Comparison of ENCODE assay signal across 9 cellular contexts in genomic region chr10:8404721-8405120, GRCh38.
DNase-seq lines count a peak whose midpoint lies in the region; ATAC-seq, FAIRE-seq and TF ChIP-seq lines count a peak whose summit lies in the region.
"Had no signal": no experiment of that assay in that cellular context is flagged by ENCODE, and none has a peak within 500 bp of the region (broad histone marks: within the 10 kb centered on the region; RNA-seq: fewer than 3 reads in every experiment).

No MANE protein-coding gene starts in this region.

- intact Hi-C loops in GM12878 (cut with micrococcal nuclease; ENCODE audit: unreplicated experiment): no loop called here

- SMC1A ChIA-PET in GM12878 (lab: Charles Lee; ENCODE audit: uncharacterized antibody, unreplicated experiment): no interaction called here

- no peak for TF ChIP-seq RAD21 in GM12878 (IDR thresholded peaks at IDR 0.05; ENCODE audit: insufficient read depth, low read depth, low read length)

- H3K4me3 ChIP-seq in GM12864 (ENCODE audit: low read depth, low read length): no peak overlapping the region
- H3K4me3 ChIP-seq in GM12878: no peak overlapping the region
- H3K4me3 ChIP-seq in SJCRH30: no peak overlapping the region

- TF ChIP-seq CTCF in GM12864 (IDR thresholded peaks at IDR 0.05; ENCODE audit: low read depth, low read length, missing control alignments) (no peak), GM12878 (IDR thresholded peaks at IDR 0.05 in 2 of 3, conservative IDR thresholded peaks at IDR 0.05 in 1 of 3; ENCODE audit: control insufficient read depth in 2 of 3, extremely low read depth in 1 of 3, insufficient read depth in 1 of 3, low read depth in 3 of 3, low read length in 3 of 3) (no peak)

- H3K36me3 ChIP-seq in GM12878 (ENCODE audit: control insufficient read depth in 2 of 2, insufficient read depth in 2 of 2, low read length in 1 of 2) (no peaks in the 10 kb centered on the region), SJCRH30 (no peaks in the 10 kb centered on the region)

- no peak for TF ChIP-seq POLR2A in GM12878 (IDR thresholded peaks at IDR 0.05; ENCODE audit: low read depth, low read length)

- RAD21 ChIA-PET in GM12878 (lab: Charles Lee; ENCODE audit: unreplicated experiment): no interaction called here

- H3K9me3 ChIP-seq in GM12878 (replicated peaks; ENCODE audit: control insufficient read depth, insufficient read depth, low read length) (no peaks in the 10 kb centered on the region), SJCRH30 (replicated peaks) (no peaks in the 10 kb centered on the region)

- no peak overlapping the region for H2AFZ ChIP-seq in GM12878 (ENCODE audit: control insufficient read depth, low read depth, low read length)

- H4K20me1 ChIP-seq in GM12878 (ENCODE audit: control insufficient read depth, insufficient read depth): no peaks in the 10 kb centered on the region

- no peak overlapping the region for H3K9ac ChIP-seq in GM12878 (ENCODE audit: control insufficient read depth, insufficient read depth, low read length)

- no peak overlapping the region for H3K27ac ChIP-seq in GM12878 (ENCODE audit: control insufficient read depth, insufficient read depth)
- H3K27ac ChIP-seq in SJCRH30: no peak overlapping the region

- BruUV-seq in GM12878 (replicated peaks; lab: Mats Ljungman, UMichigan): no TSS peak

- POLR2A ChIA-PET in GM12878 (lab: Charles Lee): no interaction called here

- no peak for FAIRE-seq in GM12878 (lab: Jason Lieb, UNC)
- FAIRE-seq: TTC549 had no signal

- H3K27me3 ChIP-seq in GM12878 (replicated peaks in 1 of 2; ENCODE audit: control insufficient read depth in 2 of 2, insufficient read depth in 2 of 2, low read length in 1 of 2) (no peaks in the 10 kb centered on the region), SJCRH30 (no peaks in the 10 kb centered on the region)

- DNase-seq in GM12864 (ENCODE audit: low read depth) (peak; percentile 26), GM12878 (ENCODE audit: low read depth, low spot score) (peak; percentile 21), SJCRH30 (no peak), DMS 273 (lab: John Stamatoyannopoulos, UW; ENCODE audit: unreplicated experiment) (no peak), NCI-H345 (lab: John Stamatoyannopoulos, UW) (no peak), NCI-H1105 treated with DMSO at 0.1 percent for 48 hours (lab: John Stamatoyannopoulos, UW) (no peak)

- ATAC-seq in GM21515 (IDR thresholded peaks at IDR 0.05; ENCODE audit: unreplicated experiment) (peak; percentile 77), HG03575 (IDR thresholded peaks at IDR 0.05; ENCODE audit: extremely low read depth, insufficient number of reproducible peaks, low FRiP score, unreplicated experiment) (peak; percentile 71), GM12878 (peak; percentile 82)

- H3K4me1 ChIP-seq in GM12878 (ENCODE audit: control insufficient read depth, insufficient read depth, low read length): peaks cover 4% of the 10 kb centered on the region
- H3K4me1 ChIP-seq in SJCRH30: no peaks in the 10 kb centered on the region

- H3K4me2 ChIP-seq in GM12878 (ENCODE audit: control insufficient read depth, insufficient read depth): peak overlapping the region; percentile 27; the same call in 1 of the 2 replicates

- H3K79me2 ChIP-seq in GM12878 (ENCODE audit: control insufficient read depth, insufficient read depth, low read length): no peaks in the 10 kb centered on the region

- WGBS in GM12878 (ENCODE audit: insufficient coverage, insufficient replicate concordance, low lambda C conversion rate, missing lambda C conversion rate): 0% methylated on average over 1 of the region's 1 CpG

- no peak for TF ChIP-seq EP300 in GM12878 (IDR thresholded peaks at IDR 0.05; ENCODE audit: borderline replicate concordance in 1 of 2, control insufficient read depth in 1 of 2, low read depth in 2 of 2, low read length in 2 of 2)

- CTCF ChIA-PET in GM12878 (lab: Yijun Ruan, JAX): no interaction called here

- in situ Hi-C loops in GM12878 (cut with MboI): no loop called here

TF ChIP-seq in GM12878, 131 proteins besides CTCF, POLR2A, EP300 and RAD21:
- TF ChIP-seq CBFB (IDR thresholded peaks at IDR 0.05; ENCODE audit: low read depth) (0 out of 2 replicates have a peak, but pooled peaks have one; percentile 50), CHD1 (IDR thresholded peaks at IDR 0.05; ENCODE audit: low read depth, low read length) (no peak), NFYA (IDR thresholded peaks at IDR 0.05; ENCODE audit: borderline replicate concordance, low read depth, low read length) (no peak), HCFC1 (IDR thresholded peaks at IDR 0.05; ENCODE audit: low read length) (no peak), ZSCAN29 (IDR thresholded peaks at IDR 0.05) (no peak), RB1 (IDR thresholded peaks at IDR 0.05; ENCODE audit: borderline replicate concordance) (no peak), ZBTB40 (IDR thresholded peaks at IDR 0.05; ENCODE audit: borderline replicate concordance) (0 out of 2 replicates have a peak, but pooled peaks have one; percentile 29), RBBP5 (conservative IDR thresholded peaks at IDR 0.05) (no peak), FOXM1 (IDR thresholded peaks at IDR 0.05; ENCODE audit: low read depth, low read length) (0 out of 2 replicates have a peak, but pooled peaks have one; percentile 27), NFIC (IDR thresholded peaks at IDR 0.05; ENCODE audit: low read depth, low read length) (peak; percentile 55; the same call in 1 of the 2 replicates), TARDBP (IDR thresholded peaks at IDR 0.05; ENCODE audit: borderline replicate concordance) (no peak), IKZF2 (IDR thresholded peaks at IDR 0.05) (peak in 1 of 2 experiments; percentile 57; a peak in 2 of 4 replicates), JUND (IDR thresholded peaks at IDR 0.05; ENCODE audit: low read depth, low read length) (no peak), RUNX3 (IDR thresholded peaks at IDR 0.05; ENCODE audit: low read length) (peak; percentile 93), MTA2 (IDR thresholded peaks at IDR 0.05; ENCODE audit: low read depth) (0 out of 2 replicates have a peak, but pooled peaks have one; percentile 11), WRNIP1 (IDR thresholded peaks at IDR 0.05; ENCODE audit: borderline replicate concordance, low read depth, low read length) (no peak), NKRF (conservative IDR thresholded peaks at IDR 0.05) (no peak), NR2C1 (IDR thresholded peaks at IDR 0.05) (no peak)
TF ChIP-seq in GM12878: peak in this region for 7.

Comparison
In these comparisons a context has a peak if more than half of its experiments do, and no peak if none do; other contexts are left out.
1. DNase-seq: peak in GM12864 (single experiment) and GM12878 (single experiment); none in SJCRH30 (0 of 2), DMS 273 (single experiment), NCI-H345 (single experiment) and NCI-H1105 treated with DMSO at 0.1 percent for 48 hours (single experiment).
2. Peak in every context shown above with its lines, with median percentiles within 50 percentile points of each other: ATAC-seq.